In the genomic region with DNA sequence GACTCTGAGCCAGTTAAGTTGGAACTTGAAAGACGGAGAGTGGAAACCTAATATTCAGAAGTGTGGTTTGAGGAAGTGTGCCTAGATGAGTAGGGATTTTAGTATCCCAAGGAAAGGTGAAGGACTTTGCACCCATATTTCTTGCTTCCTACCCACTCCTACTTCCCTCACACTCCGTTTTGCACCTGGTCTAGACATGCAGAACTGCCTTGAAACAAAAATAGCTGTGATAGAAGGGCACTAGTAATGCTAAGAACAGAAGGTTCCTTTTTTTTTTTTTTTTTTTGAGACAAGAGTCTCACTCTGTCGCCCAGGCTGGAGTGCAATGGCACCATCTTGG, we compare ENCODE assay signal across 7 cellular contexts. TPM values are rescaled to one million over a fixed set of nuclear protein-coding genes. Genes with fewer than 3 reads are reported as not detected.
A peak's percentile ranks its signal among the peaks of the same experiment; 100 is the strongest.
DNase-seq lines count a peak whose midpoint lies in the region; ATAC-seq, FAIRE-seq and TF ChIP-seq lines count a peak whose summit lies in the region.

No MANE protein-coding gene starts in this region.

- peaks cover 7 to 21% of the 10 kb centered on the region in 2 experiments; a peak in 3 of 4 replicates for H3K36me3 ChIP-seq in HCT116 (ENCODE audit: control insufficient read depth in 1 of 2, insufficient read depth in 2 of 2, low read length in 2 of 2)
- peaks cover 23% of the 10 kb centered on the region for H3K36me3 ChIP-seq in SK-N-MC (ENCODE audit: insufficient read depth, low read length)
- peaks cover 0 to 2% of the 10 kb centered on the region in 2 donors for H3K36me3 ChIP-seq in gastroesophageal sphincter

- WGBS in gastroesophageal sphincter (ENCODE audit: low coverage in 1 of 2), 2 donors = 5 to 41% methylated on average over 2 to 3 of the region's 3 CpGs

- TF ChIP-seq EP300 in gastroesophageal sphincter (IDR thresholded peaks at IDR 0.05) = no peak

- H3K9me2 ChIP-seq in HCT116 (ENCODE audit: insufficient read depth) = no peaks in the 10 kb centered on the region

- peak overlapping the region; percentile 94 to 95 for H3K4me3 ChIP-seq in HCT116 (replicated peaks in 1 of 2; ENCODE audit: low read depth in 1 of 2, low read length in 2 of 2)
- H3K4me3 ChIP-seq in SK-N-MC = peak overlapping the region; percentile 95
- H3K4me3 ChIP-seq in gastroesophageal sphincter = peak overlapping the region in 1 of 2 donors; percentile 99
- peak overlapping the region in 6 of 7 experiments; percentile 68 to 99 (median 92) for H3K4me3 ChIP-seq in skin epidermis

- H3K27me3 ChIP-seq in HCT116 (ENCODE audit: insufficient read depth, low read length) (no peaks in the 10 kb centered on the region), gastroesophageal sphincter (peaks cover 17% of the 10 kb centered on the region)

- no peaks in the 10 kb centered on the region for H3K9me3 ChIP-seq in HCT116 (ENCODE audit: control insufficient read depth in 1 of 2, insufficient read depth in 1 of 2, low read depth in 1 of 2, low read length in 2 of 2)
- no peaks in the 10 kb centered on the region for H3K9me3 ChIP-seq in SK-N-MC (ENCODE audit: low read depth, low read length)
- no peaks in the 10 kb centered on the region for H3K9me3 ChIP-seq in gastroesophageal sphincter

- no peak for DNase-seq in HCT116 (ENCODE audit: low read depth, low spot score)
- DNase-seq in SK-N-MC (ENCODE audit: low read depth, low spot score) = no peak
- DNase-seq in NCI-H1436 (lab: John Stamatoyannopoulos, UW) = no peak
- no peak for DNase-seq in D721Med (ENCODE audit: insufficient read length, low spot score)

- H3K4me1 ChIP-seq in HCT116 (ENCODE audit: control insufficient read depth in 1 of 2, insufficient read depth in 2 of 2, low read length in 2 of 2) (peaks cover 3 to 18% of the 10 kb centered on the region in 2 experiments), gastroesophageal sphincter (peaks cover 3 to 32% (median 18%) of the 10 kb centered on the region in 3 donors)

- peak overlapping the region; percentile 82 for H3K4me2 ChIP-seq in HCT116 (ENCODE audit: low read length)

- TF ChIP-seq POLR2A in HCT116 (IDR thresholded peaks at IDR 0.05; ENCODE audit: borderline replicate concordance, extremely low read depth, insufficient read depth, insufficient read length) (no peak), gastroesophageal sphincter (IDR thresholded peaks at IDR 0.05) (no peak)

- no peak for TF ChIP-seq RAD21 in HCT116 (IDR thresholded peaks at IDR 0.05; ENCODE audit: low read depth)

- FAIRE-seq in D721Med (lab: Jason Lieb, UNC) = no peak

- no peak overlapping the region for H2AFZ ChIP-seq in HCT116 (ENCODE audit: low read depth, low read length, poor library complexity, severe bottlenecking)

- BruUV-seq in HCT116 (replicated peaks; lab: Mats Ljungman, UMichigan) = no TSS peak

- no peak for ATAC-seq in HCT116
- ATAC-seq in gastroesophageal sphincter = no peak
- ATAC-seq in GM18867 (IDR thresholded peaks at IDR 0.05; ENCODE audit: unreplicated experiment) = no peak

- intact Hi-C loops in HCT116 (cut with micrococcal nuclease) = no loop called here

- POLR2A ChIA-PET in HCT116 (lab: Charles Lee) = no interaction called here

- RAD21 ChIA-PET in HCT116 (lab: Charles Lee; ENCODE audit: low non-redundant PET in 1 of 2, low total read pairs in 2 of 2, uncharacterized antibody in 2 of 2, unreplicated experiment in 2 of 2) = no interaction called here

- H3K79me2 ChIP-seq in HCT116 (ENCODE audit: insufficient read depth, low read length) = peaks cover 42% of the 10 kb centered on the region

- CTCF ChIA-PET in HCT116 (lab: Charles Lee) = interaction anchor here (1.1 to 2.8 kb wide), 3 partner anchors 19 to 105 kb away, joined by 4 to 18 read pairs (median 8); no protein-coding TSS in a partner anchor

- TF ChIP-seq CTCF in HCT116 (IDR thresholded peaks at IDR 0.05 in 2 of 3, conservative IDR thresholded peaks at IDR 0.05 in 1 of 3; ENCODE audit: borderline replicate concordance in 1 of 3, insufficient read depth in 1 of 3, low read depth in 2 of 3, low read length in 2 of 3) (no peak), gastroesophageal sphincter (IDR thresholded peaks at IDR 0.05) (no peak), D721Med (IDR thresholded peaks at IDR 0.05; ENCODE audit: insufficient read depth, missing control alignments) (no peak)

- H3K27ac ChIP-seq in HCT116 (ENCODE audit: low read depth, low read length) = no peak overlapping the region
- no peak overlapping the region for H3K27ac ChIP-seq in SK-N-MC
- peak overlapping the region in 3 of 4 donors; percentile 87 to 91 (median 87) for H3K27ac ChIP-seq in gastroesophageal sphincter
- H3K27ac ChIP-seq in skin epidermis = peak overlapping the region in 14 of 21 experiments; percentile 70 to 96 (median 88)

- peak overlapping the region; percentile 76 for H3K9ac ChIP-seq in HCT116 (ENCODE audit: low read length)
- H3K9ac ChIP-seq in SK-N-MC (ENCODE audit: insufficient read length) = peak overlapping the region; percentile 21

- H4K20me1 ChIP-seq in HCT116 (ENCODE audit: insufficient read depth) = peaks cover 6% of the 10 kb centered on the region; the same call in 1 of the 2 replicates

TF ChIP-seq in HCT116, 20 proteins besides CTCF, POLR2A, EP300 and RAD21:
- TF ChIP-seq POLR2AphosphoS5 (IDR thresholded peaks at IDR 0.05; ENCODE audit: low read depth, low read length) = no peak
- no peak for TF ChIP-seq SIN3A (IDR thresholded peaks at IDR 0.05; ENCODE audit: low read depth)
- no peak for TF ChIP-seq EZH2phosphoT487 (IDR thresholded peaks at IDR 0.05; ENCODE audit: borderline replicate concordance)
- no peak for TF ChIP-seq ELF1 (IDR thresholded peaks at IDR 0.05; ENCODE audit: borderline replicate concordance, low read depth)
- no peak for TF ChIP-seq SRF (IDR thresholded peaks at IDR 0.05; ENCODE audit: low read depth)

RNA-seq across cellular contexts. Expression of gene ARF3, which starts 0.7 kb away (rescaled TPM):
- total RNA-seq in HCT116 (2021; ENCODE audit: unreplicated experiment) (166 TPM), gastroesophageal sphincter (10 to 100 TPM; 52.6 to 91.6 (median 83.1) TPM)
- 126 and 150 TPM in 2 replicates for polyA plus RNA-seq in HCT116 (2012)

RNA-seq across cellular contexts. Expression of gene WNT10B, which starts 13.5 kb away (rescaled TPM):
- total RNA-seq in HCT116 (2021; ENCODE audit: unreplicated experiment) = 9.8 TPM
- polyA plus RNA-seq in HCT116 (2012) = 5.6 TPM in 2 replicates
- 1 to 10 TPM in 2 of 4 donors, under 1 TPM in 1, not detected in 1; 0.54 to 3.3 (median 1.2) TPM for total RNA-seq in gastroesophageal sphincter

RNA-seq across cellular contexts. Expression of gene WNT1, which starts 20.1 kb away (rescaled TPM):
- not detected for total RNA-seq in HCT116 (2021; ENCODE audit: unreplicated experiment)
- not detected in 2 replicates for polyA plus RNA-seq in HCT116 (2012)
- not detected for total RNA-seq in gastroesophageal sphincter

RNA-seq across cellular contexts. Expression of gene FKBP11, which starts 32.7 kb away (rescaled TPM):
- 18.5 TPM for total RNA-seq in HCT116 (2021; ENCODE audit: unreplicated experiment)
- 6.8 and 8.0 TPM in 2 replicates for polyA plus RNA-seq in HCT116 (2012)
- 1 to 10 TPM; 3.4 to 8.3 (median 7.1) TPM for total RNA-seq in gastroesophageal sphincter

RNA-seq across cellular contexts. Expression of gene DDN, which starts 41.2 kb away (rescaled TPM):
- total RNA-seq in HCT116 (2021; ENCODE audit: unreplicated experiment) (8.1 TPM), gastroesophageal sphincter (not detected)
- polyA plus RNA-seq in HCT116 (2012) = 1.7 and 2.8 TPM in 2 replicates

Comparison
In these comparisons a context has a peak if more than half of its experiments do, and no peak if none do; other contexts are left out.
1. H3K27ac ChIP-seq: peak in gastroesophageal sphincter (3 of 4) and skin epidermis (14 of 21); none in HCT116 (single experiment) and SK-N-MC (single experiment).